In the genomic region with DNA sequence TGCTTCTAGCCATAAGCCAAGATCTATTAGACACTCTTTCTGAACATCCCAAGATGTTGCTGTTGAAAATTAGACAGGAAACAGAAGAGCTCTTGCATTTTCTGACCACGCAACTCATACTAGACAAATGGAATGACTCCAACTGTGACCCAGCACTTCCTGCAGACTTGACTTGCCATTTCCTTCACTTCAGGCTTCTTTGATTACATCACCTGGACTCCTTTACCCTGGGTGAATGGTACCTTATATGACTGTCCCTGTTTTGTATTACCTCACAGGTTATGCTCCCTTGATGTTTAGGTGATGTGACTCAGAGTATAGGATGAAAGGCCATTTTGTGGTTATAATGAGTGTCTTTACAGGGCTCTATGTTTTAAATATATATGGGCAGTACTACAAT, we compare ENCODE assay signal across 1 cellular context.
TF ChIP-seq lines count a peak whose summit lies in the region.

No MANE protein-coding gene starts in this region.

TF ChIP-seq in GM23338, 12 proteins besides CTCF, POLR2A, EP300 and RAD21 (continued from another document):
- TF ChIP-seq, protein P1, sequence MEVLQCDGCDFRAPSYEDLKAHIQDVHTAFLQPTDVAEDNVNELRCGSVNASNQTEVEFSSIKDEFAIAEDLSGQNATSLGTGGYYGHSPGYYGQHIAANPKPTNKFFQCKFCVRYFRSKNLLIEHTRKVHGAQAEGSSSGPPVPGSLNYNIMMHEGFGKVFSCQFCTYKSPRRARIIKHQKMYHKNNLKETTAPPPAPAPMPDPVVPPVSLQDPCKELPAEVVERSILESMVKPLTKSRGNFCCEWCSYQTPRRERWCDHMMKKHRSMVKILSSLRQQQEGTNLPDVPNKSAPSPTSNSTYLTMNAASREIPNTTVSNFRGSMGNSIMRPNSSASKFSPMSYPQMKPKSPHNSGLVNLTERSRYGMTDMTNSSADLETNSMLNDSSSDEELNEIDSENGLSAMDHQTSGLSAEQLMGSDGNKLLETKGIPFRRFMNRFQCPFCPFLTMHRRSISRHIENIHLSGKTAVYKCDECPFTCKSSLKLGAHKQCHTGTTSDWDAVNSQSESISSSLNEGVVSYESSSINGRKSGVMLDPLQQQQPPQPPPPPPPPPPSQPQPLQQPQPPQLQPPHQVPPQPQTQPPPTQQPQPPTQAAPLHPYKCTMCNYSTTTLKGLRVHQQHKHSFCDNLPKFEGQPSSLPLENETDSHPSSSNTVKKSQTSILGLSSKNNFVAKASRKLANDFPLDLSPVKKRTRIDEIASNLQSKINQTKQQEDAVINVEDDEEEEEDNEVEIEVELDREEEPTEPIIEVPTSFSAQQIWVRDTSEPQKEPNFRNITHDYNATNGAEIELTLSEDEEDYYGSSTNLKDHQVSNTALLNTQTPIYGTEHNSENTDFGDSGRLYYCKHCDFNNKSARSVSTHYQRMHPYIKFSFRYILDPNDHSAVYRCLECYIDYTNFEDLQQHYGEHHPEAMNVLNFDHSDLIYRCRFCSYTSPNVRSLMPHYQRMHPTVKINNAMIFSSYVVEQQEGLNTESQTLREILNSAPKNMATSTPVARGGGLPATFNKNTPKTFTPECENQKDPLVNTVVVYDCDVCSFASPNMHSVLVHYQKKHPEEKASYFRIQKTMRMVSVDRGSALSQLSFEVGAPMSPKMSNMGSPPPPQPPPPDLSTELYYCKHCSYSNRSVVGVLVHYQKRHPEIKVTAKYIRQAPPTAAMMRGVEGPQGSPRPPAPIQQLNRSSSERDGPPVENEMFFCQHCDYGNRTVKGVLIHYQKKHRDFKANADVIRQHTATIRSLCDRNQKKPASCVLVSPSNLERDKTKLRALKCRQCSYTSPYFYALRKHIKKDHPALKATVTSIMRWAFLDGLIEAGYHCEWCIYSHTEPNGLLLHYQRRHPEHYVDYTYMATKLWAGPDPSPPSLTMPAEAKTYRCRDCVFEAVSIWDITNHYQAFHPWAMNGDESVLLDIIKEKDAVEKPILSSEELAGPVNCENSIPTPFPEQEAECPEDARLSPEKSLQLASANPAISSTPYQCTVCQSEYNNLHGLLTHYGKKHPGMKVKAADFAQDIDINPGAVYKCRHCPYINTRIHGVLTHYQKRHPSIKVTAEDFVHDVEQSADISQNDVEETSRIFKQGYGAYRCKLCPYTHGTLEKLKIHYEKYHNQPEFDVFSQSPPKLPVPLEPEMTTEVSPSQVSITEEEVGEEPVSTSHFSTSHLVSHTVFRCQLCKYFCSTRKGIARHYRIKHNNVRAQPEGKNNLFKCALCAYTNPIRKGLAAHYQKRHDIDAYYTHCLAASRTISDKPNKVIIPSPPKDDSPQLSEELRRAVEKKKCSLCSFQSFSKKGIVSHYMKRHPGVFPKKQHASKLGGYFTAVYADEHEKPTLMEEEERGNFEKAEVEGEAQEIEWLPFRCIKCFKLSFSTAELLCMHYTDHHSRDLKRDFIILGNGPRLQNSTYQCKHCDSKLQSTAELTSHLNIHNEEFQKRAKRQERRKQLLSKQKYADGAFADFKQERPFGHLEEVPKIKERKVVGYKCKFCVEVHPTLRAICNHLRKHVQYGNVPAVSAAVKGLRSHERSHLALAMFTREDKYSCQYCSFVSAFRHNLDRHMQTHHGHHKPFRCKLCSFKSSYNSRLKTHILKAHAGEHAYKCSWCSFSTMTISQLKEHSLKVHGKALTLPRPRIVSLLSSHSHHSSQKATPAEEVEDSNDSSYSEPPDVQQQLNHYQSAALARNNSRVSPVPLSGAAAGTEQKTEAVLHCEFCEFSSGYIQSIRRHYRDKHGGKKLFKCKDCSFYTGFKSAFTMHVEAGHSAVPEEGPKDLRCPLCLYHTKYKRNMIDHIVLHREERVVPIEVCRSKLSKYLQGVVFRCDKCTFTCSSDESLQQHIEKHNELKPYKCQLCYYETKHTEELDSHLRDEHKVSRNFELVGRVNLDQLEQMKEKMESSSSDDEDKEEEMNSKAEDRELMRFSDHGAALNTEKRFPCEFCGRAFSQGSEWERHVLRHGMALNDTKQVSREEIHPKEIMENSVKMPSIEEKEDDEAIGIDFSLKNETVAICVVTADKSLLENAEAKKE (CRISPR knock-in tag; IDR thresholded peaks at IDR 0.05): no peak
- TF ChIP-seq NANOG (IDR thresholded peaks at IDR 0.05; ENCODE audit: borderline replicate concordance): no peak
- TF ChIP-seq, protein P2, sequence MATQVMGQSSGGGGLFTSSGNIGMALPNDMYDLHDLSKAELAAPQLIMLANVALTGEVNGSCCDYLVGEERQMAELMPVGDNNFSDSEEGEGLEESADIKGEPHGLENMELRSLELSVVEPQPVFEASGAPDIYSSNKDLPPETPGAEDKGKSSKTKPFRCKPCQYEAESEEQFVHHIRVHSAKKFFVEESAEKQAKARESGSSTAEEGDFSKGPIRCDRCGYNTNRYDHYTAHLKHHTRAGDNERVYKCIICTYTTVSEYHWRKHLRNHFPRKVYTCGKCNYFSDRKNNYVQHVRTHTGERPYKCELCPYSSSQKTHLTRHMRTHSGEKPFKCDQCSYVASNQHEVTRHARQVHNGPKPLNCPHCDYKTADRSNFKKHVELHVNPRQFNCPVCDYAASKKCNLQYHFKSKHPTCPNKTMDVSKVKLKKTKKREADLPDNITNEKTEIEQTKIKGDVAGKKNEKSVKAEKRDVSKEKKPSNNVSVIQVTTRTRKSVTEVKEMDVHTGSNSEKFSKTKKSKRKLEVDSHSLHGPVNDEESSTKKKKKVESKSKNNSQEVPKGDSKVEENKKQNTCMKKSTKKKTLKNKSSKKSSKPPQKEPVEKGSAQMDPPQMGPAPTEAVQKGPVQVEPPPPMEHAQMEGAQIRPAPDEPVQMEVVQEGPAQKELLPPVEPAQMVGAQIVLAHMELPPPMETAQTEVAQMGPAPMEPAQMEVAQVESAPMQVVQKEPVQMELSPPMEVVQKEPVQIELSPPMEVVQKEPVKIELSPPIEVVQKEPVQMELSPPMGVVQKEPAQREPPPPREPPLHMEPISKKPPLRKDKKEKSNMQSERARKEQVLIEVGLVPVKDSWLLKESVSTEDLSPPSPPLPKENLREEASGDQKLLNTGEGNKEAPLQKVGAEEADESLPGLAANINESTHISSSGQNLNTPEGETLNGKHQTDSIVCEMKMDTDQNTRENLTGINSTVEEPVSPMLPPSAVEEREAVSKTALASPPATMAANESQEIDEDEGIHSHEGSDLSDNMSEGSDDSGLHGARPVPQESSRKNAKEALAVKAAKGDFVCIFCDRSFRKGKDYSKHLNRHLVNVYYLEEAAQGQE (IDR thresholded peaks at IDR 0.05; ENCODE audit: unreplicated experiment): no peak
- TF ChIP-seq ETS1 (IDR thresholded peaks at IDR 0.05): no peak
- TF ChIP-seq STAT1 (IDR thresholded peaks at IDR 0.05; ENCODE audit: unreplicated experiment): no peak
